ENCODE assay signal across 16 cellular contexts in genomic region chr18:13624563-13625237, GRCh38.
DNase-seq lines count a peak whose midpoint lies in the region; ATAC-seq and TF ChIP-seq lines count a peak whose summit lies in the region.
"Had no signal": no experiment of that assay in that cellular context is flagged by ENCODE, and none has a peak within 500 bp of the region (broad histone marks: within the 10 kb centered on the region; RNA-seq: fewer than 3 reads in every experiment).

No MANE protein-coding gene starts in this region.

- no peak for TF ChIP-seq CTCF in DND-41 (IDR thresholded peaks at IDR 0.05; ENCODE audit: borderline replicate concordance, extremely low read depth, low read length, poor library complexity, severe bottlenecking)
- TF ChIP-seq CTCF in neural progenitor cell (IDR thresholded peaks at IDR 0.05): no peak
- TF ChIP-seq CTCF in MM.1S (IDR thresholded peaks at IDR 0.05; ENCODE audit: low read length): no peak
- no peak for TF ChIP-seq CTCF in heart right ventricle (IDR thresholded peaks at IDR 0.05)

- no peak overlapping the region for H3K9ac ChIP-seq in DND-41 (ENCODE audit: low read depth, low read length)
- no peak overlapping the region for H3K9ac ChIP-seq in neural progenitor cell
- no peak overlapping the region for H3K9ac ChIP-seq in MM.1S (ENCODE audit: low read length)

- H3K9me2 ChIP-seq in MM.1S (replicated peaks; ENCODE audit: insufficient read depth, low read length): no peaks in the 10 kb centered on the region

- H3K27me3 ChIP-seq in DND-41 (ENCODE audit: insufficient read depth, low read length, poor library complexity): no peaks in the 10 kb centered on the region
- no peaks in the 10 kb centered on the region for H3K27me3 ChIP-seq in neural progenitor cell
- H3K27me3 ChIP-seq in MM.1S (replicated peaks; ENCODE audit: insufficient read depth, low read length): no peaks in the 10 kb centered on the region
- no peaks in the 10 kb centered on the region for H3K27me3 ChIP-seq in heart right ventricle

- H3K4me2 ChIP-seq in DND-41 (ENCODE audit: insufficient read depth, low read length) (no peak overlapping the region), neural progenitor cell (no peak overlapping the region), MM.1S (ENCODE audit: low read depth, low read length) (no peak overlapping the region)

- intact Hi-C loops in heart right ventricle (cut with DNase I): loop anchor here in 5 of 10 donors (5.0 to 10.0 kb wide), 7 partner anchors 62 to 510 kb away; partner anchors contain the start of gene LDLRAD4 (in 2 of the 5)

- H3K36me3 ChIP-seq in DND-41 (ENCODE audit: insufficient read depth, low read length) (peaks cover 96% of the 10 kb centered on the region), neural progenitor cell (no peaks in the 10 kb centered on the region), MM.1S (replicated peaks; ENCODE audit: insufficient read depth, low read length) (no peaks in the 10 kb centered on the region), heart right ventricle (peaks cover 0 to 30% (median 4%) of the 10 kb centered on the region in 9 donors)

- peaks cover 44% of the 10 kb centered on the region for H3K4me1 Mint-ChIP-seq in neural progenitor cell

- H3K27me3 Mint-ChIP-seq in neural progenitor cell (ENCODE audit: insufficient read depth, low read depth): peaks cover 2% of the 10 kb centered on the region
- H3K27me3 Mint-ChIP-seq: B cell; CD8-positive, alpha-beta memory T cell had no signal

- H3K4me3 ChIP-seq in DND-41 (ENCODE audit: low read depth in 1 of 2, low read length in 2 of 2): no peak overlapping the region
- no peak overlapping the region for H3K4me3 ChIP-seq in neural progenitor cell
- H3K4me3 ChIP-seq in MM.1S (ENCODE audit: low read length): no peak overlapping the region
- no peak overlapping the region for H3K4me3 ChIP-seq in heart right ventricle

- 89 to 96% methylated on average over 11 of the region's 11 CpGs for WGBS in heart right ventricle, 2 donors

- H3K9me3 ChIP-seq in DND-41 (ENCODE audit: insufficient read depth, low read length, severe bottlenecking): no peaks in the 10 kb centered on the region
- no peaks in the 10 kb centered on the region for H3K9me3 ChIP-seq in neural progenitor cell (ENCODE audit: low read depth)
- no peaks in the 10 kb centered on the region for H3K9me3 ChIP-seq in MM.1S (replicated peaks; ENCODE audit: insufficient read depth, low read length)
- no peaks in the 10 kb centered on the region for H3K9me3 ChIP-seq in heart right ventricle

- H3F3A ChIP-seq in neural progenitor cell (ENCODE audit: low read depth) (peaks cover 13% of the 10 kb centered on the region), MM.1S (ENCODE audit: insufficient read depth, low read length) (no peaks in the 10 kb centered on the region)

- no peaks in the 10 kb centered on the region for H3K36me3 Mint-ChIP-seq in neural progenitor cell

- H2AFZ ChIP-seq in DND-41 (ENCODE audit: low read depth, low read length): no peak overlapping the region
- no peak overlapping the region for H2AFZ ChIP-seq in neural progenitor cell (replicated peaks)
- no peak overlapping the region for H2AFZ ChIP-seq in MM.1S (ENCODE audit: low read length)

- H4K20me1 ChIP-seq in DND-41 (ENCODE audit: insufficient read depth, low read length) (peaks cover 85% of the 10 kb centered on the region), neural progenitor cell (ENCODE audit: low read depth) (peaks cover 5% of the 10 kb centered on the region), MM.1S (ENCODE audit: insufficient read depth, low read length) (no peaks in the 10 kb centered on the region)

- no peak overlapping the region for H3K4me3 Mint-ChIP-seq in neural progenitor cell
- H3K4me3 Mint-ChIP-seq: B cell had no signal

- ATAC-seq in DND-41 (ENCODE audit: insufficient read depth, low read depth) (no peak), heart right ventricle (no peak)

- peaks cover 97% of the 10 kb centered on the region for H3K79me2 ChIP-seq in DND-41 (ENCODE audit: insufficient read depth, low read length)
- no peaks in the 10 kb centered on the region for H3K79me2 ChIP-seq in neural progenitor cell (ENCODE audit: low read depth)
- no peaks in the 10 kb centered on the region for H3K79me2 ChIP-seq in MM.1S (ENCODE audit: low read length)

- H3K27ac ChIP-seq in DND-41 (ENCODE audit: low read length) (peak overlapping the region; percentile 38), angular gyrus (ENCODE audit: low read depth, low read length) (peak overlapping the region; percentile 91), neural progenitor cell (no peak overlapping the region), MM.1S (ENCODE audit: low read length) (no peak overlapping the region), heart right ventricle (no peak overlapping the region)

- H3K9me3 Mint-ChIP-seq in neural progenitor cell: peaks cover 2% of the 10 kb centered on the region
- H3K9me3 Mint-ChIP-seq: CD8-positive, alpha-beta memory T cell had no signal

- H3K4me1 ChIP-seq in DND-41 (ENCODE audit: insufficient read depth, low read length) (peaks cover 8% of the 10 kb centered on the region; the same call in 1 of the 2 replicates), neural progenitor cell (peaks cover 12% of the 10 kb centered on the region), MM.1S (ENCODE audit: low read length) (no peaks in the 10 kb centered on the region), heart right ventricle (peaks cover 0 to 21% (median 11%) of the 10 kb centered on the region in 9 donors)

- DNase-seq in DND-41: no peak
- no peak for DNase-seq in neural progenitor cell (ENCODE audit: low spot score)
- peak; percentile 41 for DNase-seq in ureter (ENCODE audit: low spot score)
- DNase-seq in cerebellar nuclear complex (lab: John Stamatoyannopoulos, UW): no peak
- DNase-seq in MM.1S: no peak
- DNase-seq in heart right ventricle: no peak
- DNase-seq: CD8-positive, alpha-beta memory T cell; DMS79; Kasumi-1; NCI-H1105; NCI-H1694; NCI-H226; NCI-H526; SHP77 treated with DMSO at 0.1 percent for 48 hours had no signal

- H3K27ac Mint-ChIP-seq in neural progenitor cell: peak overlapping the region; percentile 33
- H3K27ac Mint-ChIP-seq: B cell had no signal

Comparison
In these comparisons a context has a peak if more than half of its experiments do, and no peak if none do; other contexts are left out.
1. H3K27ac ChIP-seq: peak in DND-41 (single experiment) and angular gyrus (single experiment); none in neural progenitor cell (single experiment), MM.1S (single experiment) and heart right ventricle (0 of 10).